26 cellular contexts compared by ENCODE assay signal in genomic region chr11:119448380-119448779, GRCh38. TPM values are rescaled to one million over a fixed set of nuclear protein-coding genes. Genes with fewer than 3 reads are reported as not detected.
"Had no signal": no experiment of that assay in that cellular context is flagged by ENCODE, and none has a peak within 500 bp of the region (broad histone marks: within the 10 kb centered on the region; RNA-seq: fewer than 3 reads in every experiment).

No MANE protein-coding gene starts in this region.

- H3K9me3 ChIP-seq: esophagus squamous epithelium, lower lobe of right lung, ovary, psoas muscle, spleen, thoracic aorta, transverse colon, upper lobe of right lung, uterus had no signal

- ATAC-seq: left ventricle myocardium superior; naive thymus-derived CD4-positive, alpha-beta T cell; psoas muscle; right cardiac atrium; stimulated activated memory B cell treated with anti-CD40 and anti-IgM and Interleukin-4, amounts not matched to agents 10 μg/mL and 1 μg/mL and 100 μg/mL, for 72 hours; stimulated activated naive CD8-positive, alpha-beta T cell treated with anti-CD3 and anti-CD28 coated beads, Interleukin-15, Interleukin-2, amounts not matched to agents 100 U/mL and 50 U/mL, for 24 hours; upper lobe of right lung had no signal

- FAIRE-seq: endothelial cell of umbilical vein, frontal cortex had no signal

- H3K27ac Mint-ChIP-seq: immature natural killer cell; stimulated activated memory B cell treated with anti-CD40 and anti-IgM and Interleukin-4, amounts not matched to agents 10 μg/mL and 1 μg/mL and 100 μg/mL, for 72 hours had no signal

- H3K27me3 ChIP-seq: esophagus squamous epithelium, ovary, transverse colon, upper lobe of right lung, uterus had no signal

- H3K4me1 Mint-ChIP-seq: immature natural killer cell; stimulated activated memory B cell treated with anti-CD40 and anti-IgM and Interleukin-4, amounts not matched to agents 10 μg/mL and 1 μg/mL and 100 μg/mL, for 72 hours had no signal

- H3K36me3 ChIP-seq: esophagus squamous epithelium, lower lobe of right lung, ovary, spleen, thoracic aorta, transverse colon, upper lobe of right lung, uterus had no signal

- H3K9me3 Mint-ChIP-seq: immature natural killer cell; naive thymus-derived CD4-positive, alpha-beta T cell; stimulated activated memory B cell treated with anti-CD40 and anti-IgM and Interleukin-4, amounts not matched to agents 10 μg/mL and 1 μg/mL and 100 μg/mL, for 72 hours had no signal

- H3K4me1 ChIP-seq: lower lobe of right lung, psoas muscle, upper lobe of right lung had no signal

- H3K36me3 Mint-ChIP-seq: naive thymus-derived CD4-positive, alpha-beta T cell; stimulated activated memory B cell treated with anti-CD40 and anti-IgM and Interleukin-4, amounts not matched to agents 10 μg/mL and 1 μg/mL and 100 μg/mL, for 72 hours had no signal

- H3K4me3 Mint-ChIP-seq: immature natural killer cell; naive thymus-derived CD4-positive, alpha-beta T cell; stimulated activated memory B cell treated with anti-CD40 and anti-IgM and Interleukin-4, amounts not matched to agents 10 μg/mL and 1 μg/mL and 100 μg/mL, for 72 hours had no signal

- H3K4me3 ChIP-seq: coronary artery, esophagus squamous epithelium, lower lobe of right lung, ovary, psoas muscle, skin epidermis, spleen, thoracic aorta, transverse colon, upper lobe of right lung, uterus had no signal

- DNase-seq: dermis blood vessel endothelial cell; effector memory CD4-positive, alpha-beta T cell; esophagus squamous epithelium; hypothalamus; immature natural killer cell; islet precursor cell; left ventricle myocardium superior; lower lobe of right lung; naive thymus-derived CD4-positive, alpha-beta T cell; nephron progenitor cell; ovary; posterior cingulate gyrus; psoas muscle; right cardiac atrium; spleen; stimulated activated CD4-positive, alpha-beta T cell treated with anti-CD3 and anti-CD28 coated beads, Interleukin-4, amount 100 ng/mL, for 4 hours; stimulated activated naive CD8-positive, alpha-beta T cell treated with anti-CD3 and anti-CD28 coated beads, Interleukin-15, Interleukin-2, amounts not matched to agents 100 U/mL and 50 U/mL, for 24 hours; transverse colon; upper lobe of right lung; uterus had no signal

- H3K27ac ChIP-seq: coronary artery, lower lobe of right lung, ovary, psoas muscle, thoracic aorta, transverse colon, upper lobe of right lung had no signal

RNA-seq across cellular contexts. Expression of gene THY1, which starts 25.4 kb away (rescaled TPM):
- polyA plus RNA-seq: immature natural killer cell; naive thymus-derived CD4-positive, alpha-beta T cell had no signal
